Comparison of ENCODE assay signal across 18 cellular contexts in the genomic region with DNA sequence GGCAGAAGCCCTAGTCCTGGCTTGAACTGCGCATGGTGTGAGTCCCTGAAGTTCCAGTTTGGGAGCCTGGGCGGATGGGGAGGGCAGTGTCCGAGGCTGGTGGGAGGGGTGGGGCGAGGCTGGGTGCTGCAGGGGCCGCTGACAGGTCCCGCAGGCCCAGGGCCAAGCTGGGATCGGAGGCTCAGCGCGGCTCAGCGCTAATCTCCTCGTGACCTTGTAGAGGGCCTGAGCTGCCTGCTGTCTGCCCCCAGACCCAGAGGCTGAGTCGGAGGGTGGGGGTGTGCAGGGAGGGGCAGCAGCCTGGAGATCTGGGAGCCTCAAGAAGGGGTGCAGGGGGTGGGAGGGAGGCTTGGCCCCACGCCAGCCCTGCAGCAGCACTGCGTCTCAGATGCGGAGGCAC. TPM values are rescaled to one million over a fixed set of nuclear protein-coding genes. Genes with fewer than 3 reads are reported as not detected.
"Had no signal": no experiment of that assay in that cellular context is flagged by ENCODE, and none has a peak within 500 bp of the region (broad histone marks: within the 10 kb centered on the region; RNA-seq: fewer than 3 reads in every experiment).

No MANE protein-coding gene starts in this region.

- ATAC-seq: gastrocnemius medialis; lower lobe of right lung; right lobe of liver; stimulated activated naive B cell treated with anti-CD40 and anti-IgM and Interleukin-4, amounts not matched to agents 10 μg/mL and 1 μg/mL and 100 μg/mL, for 72 hours had no signal

- H3K27ac ChIP-seq: colonic mucosa, gastrocnemius medialis, hepatocyte, lower lobe of right lung, right lobe of liver, transverse colon had no signal

- DNase-seq: activated B cell treated with CpG ODN at 0.5 μM for 24 hours; activated gamma-delta T cell; activated naive CD8-positive, alpha-beta T cell treated with anti-CD3 and anti-CD28 coated beads for 36 hours; activated T-cell treated with anti-CD3 and anti-CD28 coated beads, Interleukin-2, amount 50 U/mL, for 24 hours; aorta; colonic mucosa; effector CD4-positive, alpha-beta T cell; gastrocnemius medialis; lower lobe of right lung; midbrain; right lobe of liver; stimulated activated naive B cell treated with anti-CD40 and anti-IgM and Interleukin-4, amounts not matched to agents 10 μg/mL and 1 μg/mL and 100 μg/mL, for 72 hours; transverse colon had no signal

- H3K27ac Mint-ChIP-seq: activated B cell treated with CpG ODN at 0.5 μM for 24 hours; activated naive CD8-positive, alpha-beta T cell treated with anti-CD3 and anti-CD28 coated beads for 36 hours; activated T-cell treated with anti-CD3 and anti-CD28 coated beads, Interleukin-2, amount 50 U/mL, for 24 hours; stimulated activated naive B cell treated with anti-CD40 and anti-IgM and Interleukin-4, amounts not matched to agents 10 μg/mL and 1 μg/mL and 100 μg/mL, for 72 hours; T-helper 1 cell treated with Interleukin-12 subunit alpha and Interleukin-12 subunit beta and Interleukin-4 antibody, amounts not matched to agents 30 μg/mL and 1 μg/mL, for 36 hours had no signal

- H3K36me3 Mint-ChIP-seq: activated naive CD8-positive, alpha-beta T cell treated with anti-CD3 and anti-CD28 coated beads for 36 hours; stimulated activated naive B cell treated with anti-CD40 and anti-IgM and Interleukin-4, amounts not matched to agents 10 μg/mL and 1 μg/mL and 100 μg/mL, for 72 hours had no signal

- H3K4me3 Mint-ChIP-seq: activated B cell treated with CpG ODN at 0.5 μM for 24 hours; activated naive CD8-positive, alpha-beta T cell treated with anti-CD3 and anti-CD28 coated beads for 36 hours; activated T-cell treated with anti-CD3 and anti-CD28 coated beads, Interleukin-2, amount 50 U/mL, for 24 hours; stimulated activated naive B cell treated with anti-CD40 and anti-IgM and Interleukin-4, amounts not matched to agents 10 μg/mL and 1 μg/mL and 100 μg/mL, for 72 hours; T-helper 1 cell treated with Interleukin-12 subunit alpha and Interleukin-12 subunit beta and Interleukin-4 antibody, amounts not matched to agents 30 μg/mL and 1 μg/mL, for 36 hours had no signal

- H3K9me3 Mint-ChIP-seq: activated B cell treated with CpG ODN at 0.5 μM for 24 hours; activated naive CD8-positive, alpha-beta T cell treated with anti-CD3 and anti-CD28 coated beads for 36 hours; activated T-cell treated with anti-CD3 and anti-CD28 coated beads, Interleukin-2, amount 50 U/mL, for 24 hours; stimulated activated naive B cell treated with anti-CD40 and anti-IgM and Interleukin-4, amounts not matched to agents 10 μg/mL and 1 μg/mL and 100 μg/mL, for 72 hours; T-helper 1 cell treated with Interleukin-12 subunit alpha and Interleukin-12 subunit beta and Interleukin-4 antibody, amounts not matched to agents 30 μg/mL and 1 μg/mL, for 36 hours had no signal

RNA-seq across cellular contexts. Expression of a gene that starts 3.0 kb away (rescaled TPM):
- total RNA-seq: aorta, bronchial epithelial cell, gastrocnemius medialis, kidney epithelial cell, subcutaneous adipose tissue had no signal
